12 cellular contexts compared by ENCODE assay signal in the genomic region with DNA sequence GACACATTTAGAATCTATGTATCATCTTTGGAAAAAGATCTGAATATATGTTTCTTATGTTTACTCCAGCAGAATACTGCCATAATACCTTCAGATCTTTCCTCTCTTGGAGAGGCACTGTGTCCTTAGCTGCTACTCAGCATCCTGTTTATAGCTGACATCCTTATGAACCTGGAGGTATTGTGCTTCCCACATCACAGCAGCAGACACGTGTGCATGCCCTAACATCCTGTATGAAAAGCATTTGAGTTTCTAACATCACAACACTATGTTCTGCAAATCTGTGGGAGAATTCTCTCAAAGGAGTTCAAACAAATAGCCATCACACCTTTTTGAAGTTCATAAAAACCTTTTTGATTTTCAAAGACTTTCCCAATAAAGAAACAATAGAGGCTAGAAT.
A peak's percentile ranks its signal among the peaks of the same experiment; 100 is the strongest.
DNase-seq lines count a peak whose midpoint lies in the region; ATAC-seq and TF ChIP-seq lines count a peak whose summit lies in the region.
"Had no signal": no experiment of that assay in that cellular context is flagged by ENCODE, and none has a peak within 500 bp of the region (broad histone marks: within the 10 kb centered on the region; RNA-seq: fewer than 3 reads in every experiment).

No MANE protein-coding gene starts in this region.

- TF ChIP-seq POLR2A in body of pancreas (IDR thresholded peaks at IDR 0.05), result no peak

- H3K27ac Mint-ChIP-seq in T-cell, result peak overlapping the region; percentile 87 to 90

- H3K27me3 ChIP-seq in left ventricle myocardium inferior (ENCODE audit: low read depth) (no peaks in the 10 kb centered on the region), aorta (ENCODE audit: control insufficient read depth in 1 of 2, insufficient read depth in 2 of 2, low read length in 1 of 2) (no peaks in the 10 kb centered on the region), body of pancreas (no peaks in the 10 kb centered on the region)

- CTCF ChIA-PET in T-cell (lab: Charles Lee), result no interaction called here

- intact Hi-C loops in left ventricle myocardium inferior (cut with micrococcal nuclease) (no loop called here), Right ventricle myocardium superior (cut with DNase I) (no loop called here), left ventricle myocardium superior (cut with micrococcal nuclease) (loop anchor here (10.0 kb wide), 1 partner anchor 123 kb away; no protein-coding TSS in a partner anchor), aorta (cut with DNase I) (no loop called here), body of pancreas (cut with DNase I) (no loop called here)

- H3K4me1 ChIP-seq in left ventricle myocardium inferior (peaks cover 10% of the 10 kb centered on the region), aorta (ENCODE audit: control insufficient read depth in 1 of 2, insufficient read depth in 2 of 2, low read length in 2 of 2) (no peaks in the 10 kb centered on the region), body of pancreas (no peaks in the 10 kb centered on the region)

- H3K9me3 ChIP-seq in left ventricle myocardium inferior (replicated peaks), result no peaks in the 10 kb centered on the region
- H3K9me3 ChIP-seq in aorta (ENCODE audit: control insufficient read depth, low read length), result no peaks in the 10 kb centered on the region
- no peaks in the 10 kb centered on the region for H3K9me3 ChIP-seq in body of pancreas
- H3K9me3 ChIP-seq: thoracic aorta had no signal

- H3K27ac ChIP-seq in left ventricle myocardium inferior (replicated peaks), result peak overlapping the region; percentile 77
- H3K27ac ChIP-seq in aorta (ENCODE audit: low read depth in 1 of 2, low read length in 2 of 2), result no peak overlapping the region
- no peak overlapping the region for H3K27ac ChIP-seq in body of pancreas

- peaks cover 38 to 42% (median 38%) of the 10 kb centered on the region in 3 donors for H3K4me1 Mint-ChIP-seq in T-cell

- WGBS in aorta, 2 donors, result 80 to 83% methylated on average over 1 of the region's 1 CpG
- WGBS in body of pancreas, 2 donors, result 18 to 37% methylated on average over 1 of the region's 1 CpG

- POLR2A ChIA-PET in T-cell (lab: Charles Lee), result no interaction called here

- DNase-seq in left ventricle myocardium inferior (no peak), Right ventricle myocardium superior (no peak), T-cell (peak in 26 of 34 experiments; percentile 0 to 65 (median 14)), left ventricle myocardium superior (no peak), aorta (no peak), cortex of kidney (lab: John Stamatoyannopoulos, UW) (no peak), body of pancreas (no peak)
- DNase-seq: activated CD8-positive, alpha-beta memory T cell treated with anti-CD3 and anti-CD28 coated beads for 24 hours; MM.1S had no signal

- peak overlapping the region; percentile 18 to 66 (median 57) for H3K4me3 Mint-ChIP-seq in T-cell

- H3K27me3 Mint-ChIP-seq in T-cell, result no peaks in the 10 kb centered on the region

- no peaks in the 10 kb centered on the region for H3K9me3 Mint-ChIP-seq in T-cell

- H3K36me3 Mint-ChIP-seq in T-cell, result no peaks in the 10 kb centered on the region

- no peaks in the 10 kb centered on the region for H3K36me3 ChIP-seq in left ventricle myocardium inferior
- H3K36me3 ChIP-seq in aorta (ENCODE audit: control insufficient read depth in 1 of 2, insufficient read depth in 2 of 2, low read length in 1 of 2), result no peaks in the 10 kb centered on the region
- no peaks in the 10 kb centered on the region for H3K36me3 ChIP-seq in body of pancreas (replicated peaks in 1 of 2; ENCODE audit: insufficient read depth in 1 of 2, low read depth in 2 of 2)
- H3K36me3 ChIP-seq: thoracic aorta had no signal

- TF ChIP-seq CTCF in left ventricle myocardium inferior (IDR thresholded peaks at IDR 0.05; ENCODE audit: borderline replicate concordance) (no peak), body of pancreas (IDR thresholded peaks at IDR 0.05) (no peak)

- ATAC-seq in Right ventricle myocardium superior (ENCODE audit: poor library complexity) (no peak), T-cell (replicated peaks in 1 of 4) (peak; percentile 72 to 99 (median 96)), left ventricle myocardium superior (peak; percentile 60), aorta (ENCODE audit: low FRiP score) (peak; percentile 49), GM19463 (IDR thresholded peaks at IDR 0.05; ENCODE audit: unreplicated experiment) (no peak), body of pancreas (no peak)

- H3K4me3 ChIP-seq in left ventricle myocardium inferior (no peak overlapping the region), aorta (ENCODE audit: low read length in 2 of 2) (no peak overlapping the region), body of pancreas (no peak overlapping the region)
- H3K4me3 ChIP-seq: coronary artery, thoracic aorta had no signal

Comparison
In these comparisons a context has a peak if more than half of its experiments do, and no peak if none do; other contexts are left out.
1. ATAC-seq: peak in T-cell (4 of 4), left ventricle myocardium superior (single experiment) and aorta (single experiment); none in Right ventricle myocardium superior (single experiment), GM19463 (single experiment) and body of pancreas (single experiment).
2. DNase-seq: peak in T-cell (26 of 34); none in left ventricle myocardium inferior (single experiment), Right ventricle myocardium superior (single experiment), left ventricle myocardium superior (single experiment), aorta (0 of 2), cortex of kidney (single experiment) and body of pancreas (0 of 4).